13 cellular contexts compared by ENCODE assay signal in genomic region chr2:187390891-187391290, GRCh38. TPM values are rescaled to one million over a fixed set of nuclear protein-coding genes. Genes with fewer than 3 reads are reported as not detected.
DNase-seq lines count a peak whose midpoint lies in the region; ATAC-seq and TF ChIP-seq lines count a peak whose summit lies in the region.
"Had no signal": no experiment of that assay in that cellular context is flagged by ENCODE, and none has a peak within 500 bp of the region (broad histone marks: within the 10 kb centered on the region; RNA-seq: fewer than 3 reads in every experiment).

No MANE protein-coding gene starts in this region.

- no peak overlapping the region for H3K27ac ChIP-seq in mammary epithelial cell (ENCODE audit: insufficient read depth, low read depth, low read length)
- peak overlapping the region; percentile 18 for H3K27ac ChIP-seq in mesenchymal stem cell (ENCODE audit: low read length, poor library complexity, severe bottlenecking)
- H3K27ac ChIP-seq: spleen had no signal

- H2BK5ac ChIP-seq in mesenchymal stem cell (ENCODE audit: low read depth, low read length, poor library complexity, severe bottlenecking), result no peak overlapping the region

- H3K4me3 ChIP-seq in MG63 (no peak overlapping the region), mammary epithelial cell (replicated peaks in 1 of 3; ENCODE audit: insufficient read depth in 1 of 3, low read depth in 2 of 3, low read length in 3 of 3) (no peak overlapping the region), mesenchymal stem cell (ENCODE audit: insufficient read depth in 1 of 2, low read depth in 1 of 2, low read length in 2 of 2) (no peak overlapping the region)
- H3K4me3 ChIP-seq: spleen had no signal

- no peaks in the 10 kb centered on the region for H4K20me1 ChIP-seq in mammary epithelial cell (ENCODE audit: insufficient read depth, low read length)

- no peak overlapping the region for H2BK120ac ChIP-seq in mesenchymal stem cell (ENCODE audit: low read depth, low read length)

- no peak overlapping the region for H2AK5ac ChIP-seq in mesenchymal stem cell (ENCODE audit: low read length, severe bottlenecking)

- 0% methylated on average over 1 of the region's 1 CpG for WGBS in mammary epithelial cell (ENCODE audit: low coverage, missing lambda C conversion rate)
- WGBS in mesenchymal stem cell, result 0% methylated on average over 1 of the region's 1 CpG

- H3K79me2 ChIP-seq in mammary epithelial cell (ENCODE audit: insufficient read depth, low read length), result no peaks in the 10 kb centered on the region

- no peak for ATAC-seq in GM18868 (IDR thresholded peaks at IDR 0.05; ENCODE audit: unreplicated experiment)

- TF ChIP-seq CTCF in mammary epithelial cell (conservative IDR thresholded peaks at IDR 0.05 in 1 of 2, IDR thresholded peaks at IDR 0.05 in 1 of 2; ENCODE audit: extremely low read depth in 1 of 2, insufficient read depth in 1 of 2, low read depth in 1 of 2, low read length in 2 of 2), result no peak

- H2AFZ ChIP-seq in mammary epithelial cell (ENCODE audit: low read depth, low read length), result no peak overlapping the region
- H2AFZ ChIP-seq in mesenchymal stem cell (ENCODE audit: low read depth, low read length), result no peak overlapping the region

- H3K36me3 ChIP-seq in MG63, result no peaks in the 10 kb centered on the region
- H3K36me3 ChIP-seq in mammary epithelial cell (ENCODE audit: insufficient read depth, low read length), result no peaks in the 10 kb centered on the region
- no peaks in the 10 kb centered on the region for H3K36me3 ChIP-seq in mesenchymal stem cell (ENCODE audit: control insufficient read depth in 1 of 2, insufficient read depth in 2 of 2, low read depth in 1 of 2, low read length in 2 of 2)
- H3K36me3 ChIP-seq: spleen had no signal

- intact Hi-C loops in mammary epithelial cell (cut with micrococcal nuclease), result no loop called here

- H3K9ac ChIP-seq in mammary epithelial cell (ENCODE audit: insufficient read depth, low read length), result no peak overlapping the region
- no peak overlapping the region for H3K9ac ChIP-seq in mesenchymal stem cell (ENCODE audit: low read length)

- no peak overlapping the region for H3K23ac ChIP-seq in mesenchymal stem cell (ENCODE audit: low read length in 2 of 2)

- H3K4me1 ChIP-seq in mammary epithelial cell (ENCODE audit: insufficient read depth, low read length) (peaks cover 6% of the 10 kb centered on the region), mesenchymal stem cell (ENCODE audit: control insufficient read depth, insufficient read depth, low read depth, low read length) (no peaks in the 10 kb centered on the region)
- H3K4me1 ChIP-seq: spleen had no signal

- H3K27me3 ChIP-seq in MG63 (no peaks in the 10 kb centered on the region), mammary epithelial cell (ENCODE audit: insufficient read depth, low read length) (no peaks in the 10 kb centered on the region), mesenchymal stem cell (ENCODE audit: control insufficient read depth in 1 of 2, insufficient read depth in 1 of 2, low read length in 2 of 2) (no peaks in the 10 kb centered on the region)
- H3K27me3 ChIP-seq: spleen had no signal

- in situ Hi-C loops in mammary epithelial cell (cut with MboI; ENCODE audit: low sequenced_read_pairs in 2 of 2) (no loop called here), G401 (cut with HindIII; ENCODE audit: low sequenced_read_pairs) (no loop called here)

- no TSS peak for BruUV-seq in mammary epithelial cell (replicated peaks; lab: Mats Ljungman, UMichigan)

- H3K79me1 ChIP-seq in mesenchymal stem cell (replicated peaks; ENCODE audit: low read length, poor library complexity, severe bottlenecking), result peaks cover 2% of the 10 kb centered on the region

- DNase-seq in Daoy (ENCODE audit: low read depth) (peak; percentile 62), MG63 (peak; percentile 43), mammary epithelial cell (peak; percentile 70), mesenchymal stem cell (peak; percentile 39), MV-4-11 (lab: John Stamatoyannopoulos, UW) (no peak), G401 (ENCODE audit: low spot score) (no peak), ureter (ENCODE audit: low spot score) (no peak)
- DNase-seq: activated CD4-positive, CD25-positive, alpha-beta regulatory T cell treated with anti-CD3 and anti-CD28 coated beads, Interleukin-2, amount 50 U/mL, for 72 hours; activated gamma-delta T cell treated with Interleukin-2 at 50 U/mL for 16 hours; DND-41; NCI-H187; spleen had no signal

- H3K9me3 ChIP-seq in MG63, result no peaks in the 10 kb centered on the region
- H3K9me3 ChIP-seq in mammary epithelial cell (replicated peaks; ENCODE audit: insufficient read depth, low read length), result no peaks in the 10 kb centered on the region
- H3K9me3 ChIP-seq in mesenchymal stem cell (ENCODE audit: control insufficient read depth, low read length), result peaks cover 4% of the 10 kb centered on the region

- H4K8ac ChIP-seq in mesenchymal stem cell (ENCODE audit: low read length), result no peak overlapping the region

- no peak overlapping the region for H4K91ac ChIP-seq in mesenchymal stem cell (ENCODE audit: low read length)

- no peak overlapping the region for H3K14ac ChIP-seq in mesenchymal stem cell (ENCODE audit: low read length in 2 of 2)

- H2BK12ac ChIP-seq in mesenchymal stem cell (ENCODE audit: low read length in 2 of 2), result no peak overlapping the region

- H2BK15ac ChIP-seq in mesenchymal stem cell (ENCODE audit: low read depth, poor library complexity, severe bottlenecking), result no peak overlapping the region

- H3K4me2 ChIP-seq in mammary epithelial cell (ENCODE audit: insufficient read depth, low read depth, low read length) (no peak overlapping the region), mesenchymal stem cell (ENCODE audit: low read length, poor library complexity, severe bottlenecking) (no peak overlapping the region)

- CTCF ChIA-PET in mammary epithelial cell (lab: Charles Lee; ENCODE audit: low non-redundant PET), result no interaction called here

- dilution Hi-C loops in mammary epithelial cell (cut with HindIII; ENCODE audit: low sequenced_read_pairs), result no loop called here

- no peak overlapping the region for H3K4ac ChIP-seq in mesenchymal stem cell (ENCODE audit: low read depth in 1 of 2, low read length in 2 of 2)

- no peak overlapping the region for H3K18ac ChIP-seq in mesenchymal stem cell (ENCODE audit: low read depth in 1 of 2, low read length in 2 of 2)

RNA-seq across cellular contexts. Expression of gene CALCRL, which starts 57.2 kb away (rescaled TPM):
- total RNA-seq in Daoy (2014; rRNA removed; shearing (Covaris generic)), result 0.34 and 1.0 TPM in 2 replicates
- total RNA-seq in MG63 (2014; rRNA removed; shearing (Covaris generic); ENCODE audit: low replicate concordance), result 0.03 TPM in 1 of 2 replicates, not detected in the other
- 1 to 10 TPM in 1 of 2 donors, under 1 TPM in 1; 0.54 to 3.0 TPM for total RNA-seq in mammary epithelial cell
- polyA plus RNA-seq in mammary epithelial cell, result 0.67 TPM
- not detected for polyA minus RNA-seq in mammary epithelial cell
- polyA plus RNA-seq in mesenchymal stem cell (2013, experiment 1 of 2), result 3.4 TPM
- 3.4 TPM for polyA plus RNA-seq in mesenchymal stem cell (2013, experiment 2 of 2)
- total RNA-seq in G401 (2014; rRNA removed; shearing (Covaris generic)), result 0.98 and 1.6 TPM in 2 replicates
- 58.7 TPM for total RNA-seq in ureter

Comparison
In these comparisons a context has a peak if more than half of its experiments do, and no peak if none do; other contexts are left out.
1. DNase-seq: peak in Daoy (single experiment), MG63 (single experiment), mammary epithelial cell (single experiment) and mesenchymal stem cell (single experiment); none in MV-4-11 (single experiment), G401 (single experiment) and ureter (single experiment).
2. RNA of gene CALCRL, which starts 57.2 kb away (total RNA-seq): 58.7 TPM in ureter (single experiment); 0.54 to 3.0 TPM in mammary epithelial cell, 0.98 to 1.6 TPM in G401, 0.34 to 1.0 TPM in Daoy and 0.03 TPM in MG63; every median in the first group is over 10 times any median in the second.